11 cellular contexts compared by ENCODE assay signal in the genomic region with DNA sequence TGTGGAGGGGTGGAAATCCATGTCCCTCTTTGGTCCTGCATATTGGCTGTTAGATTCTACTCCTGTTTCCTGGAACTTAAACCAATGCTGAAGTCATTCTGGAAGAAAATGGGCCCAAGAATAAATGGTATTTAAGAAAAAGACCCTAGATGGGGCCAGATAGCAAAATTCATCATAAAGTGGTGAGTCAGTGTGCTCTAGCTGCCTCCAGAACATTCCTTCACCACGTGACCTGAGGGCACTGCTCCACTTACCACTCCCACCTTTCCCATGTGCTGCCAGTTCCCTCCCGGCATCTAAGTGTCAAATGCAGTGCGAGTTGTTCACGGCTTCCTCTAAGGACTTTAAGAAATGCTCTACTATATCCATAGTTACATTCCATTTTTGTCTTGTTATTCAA. TPM values are rescaled to one million over a fixed set of nuclear protein-coding genes. Genes with fewer than 3 reads are reported as not detected.
A peak's percentile ranks its signal among the peaks of the same experiment; 100 is the strongest.
DNase-seq lines count a peak whose midpoint lies in the region; ATAC-seq and TF ChIP-seq lines count a peak whose summit lies in the region.
"Had no signal": no experiment of that assay in that cellular context is flagged by ENCODE, and none has a peak within 500 bp of the region (broad histone marks: within the 10 kb centered on the region; RNA-seq: fewer than 3 reads in every experiment).

No MANE protein-coding gene starts in this region.

- ATAC-seq in natural killer cell treated with Interleukin-12 subunit alpha and Interleukin-12 subunit beta and Interleukin-15 and Interleukin-18, amount 100 ng/mL, for 72 hours = no peak
- no peak for ATAC-seq in natural killer cell
- no peak for ATAC-seq in HG03108 (IDR thresholded peaks at IDR 0.05; ENCODE audit: unreplicated experiment)

- peaks cover 0 to 67% (median 0%) of the 10 kb centered on the region in 3 donors for H3K36me3 ChIP-seq in Peyer's patch

- TF ChIP-seq CTCF in natural killer cell (IDR thresholded peaks at IDR 0.05) = no peak
- no peak for TF ChIP-seq CTCF in fibroblast of villous mesenchyme (IDR thresholded peaks at IDR 0.05; ENCODE audit: insufficient read depth, low read depth, low read length)
- no peak for TF ChIP-seq CTCF in GM10266 (IDR thresholded peaks at IDR 0.05; ENCODE audit: control insufficient read depth, insufficient read depth, low read depth, missing control alignments)
- no peak for TF ChIP-seq CTCF in Peyer's patch (IDR thresholded peaks at IDR 0.05)

- peak overlapping the region; percentile 36 for H3K27ac ChIP-seq in temporal lobe (ENCODE audit: low read depth, low read length)
- H3K27ac ChIP-seq in Peyer's patch = peak overlapping the region in 1 of 4 donors; percentile 17

- H3K27ac Mint-ChIP-seq in natural killer cell treated with Interleukin-12 subunit alpha and Interleukin-12 subunit beta and Interleukin-15 and Interleukin-18, amount 100 ng/mL, for 72 hours = peak overlapping the region; percentile 20 to 62
- peak overlapping the region in 1 of 2 donors; percentile 69 for H3K27ac Mint-ChIP-seq in natural killer cell
- peak overlapping the region; percentile 85 for H3K27ac Mint-ChIP-seq in activated T-helper 1 cell treated with anti-CD3 and anti-CD28 coated beads, Interleukin-12 subunit alpha, Interleukin-12 subunit beta, Interleukin-2, Interleukin-4 antibody, amounts not matched to agents 30 ng/mL and 10 ng/mL and 1 ng/mL, durations not matched to agents 14 hours and 24 hours and 36 hours

- H3K4me1 Mint-ChIP-seq in natural killer cell treated with Interleukin-12 subunit alpha and Interleukin-12 subunit beta and Interleukin-15 and Interleukin-18, amount 100 ng/mL, for 72 hours (ENCODE audit: low read depth in 2 of 2) = peaks cover 14 to 24% of the 10 kb centered on the region in 2 donors
- peaks cover 8 to 12% of the 10 kb centered on the region in 2 donors for H3K4me1 Mint-ChIP-seq in natural killer cell
- H3K4me1 Mint-ChIP-seq in activated T-helper 1 cell treated with anti-CD3 and anti-CD28 coated beads, Interleukin-12 subunit alpha, Interleukin-12 subunit beta, Interleukin-2, Interleukin-4 antibody, amounts not matched to agents 30 ng/mL and 10 ng/mL and 1 ng/mL, durations not matched to agents 14 hours and 24 hours and 36 hours (ENCODE audit: low read depth) = peaks cover 27% of the 10 kb centered on the region
- H3K4me1 Mint-ChIP-seq: brain had no signal

- H3K9me3 Mint-ChIP-seq in natural killer cell treated with Interleukin-12 subunit alpha and Interleukin-12 subunit beta and Interleukin-15 and Interleukin-18, amount 100 ng/mL, for 72 hours = no peaks in the 10 kb centered on the region
- H3K9me3 Mint-ChIP-seq in natural killer cell = no peaks in the 10 kb centered on the region
- no peaks in the 10 kb centered on the region for H3K9me3 Mint-ChIP-seq in activated T-helper 1 cell treated with anti-CD3 and anti-CD28 coated beads, Interleukin-12 subunit alpha, Interleukin-12 subunit beta, Interleukin-2, Interleukin-4 antibody, amounts not matched to agents 30 ng/mL and 10 ng/mL and 1 ng/mL, durations not matched to agents 14 hours and 24 hours and 36 hours
- H3K9me3 Mint-ChIP-seq: brain had no signal

- intact Hi-C loops in natural killer cell (cut with micrococcal nuclease) = loop anchor here (5.0 kb wide), 1 partner anchor 46 kb away; no protein-coding TSS in a partner anchor
- intact Hi-C loops in activated T-helper 1 cell treated with anti-CD3 and anti-CD28 coated beads, Interleukin-12 subunit alpha, Interleukin-12 subunit beta, Interleukin-2, Interleukin-4 antibody, amounts not matched to agents 30 ng/mL and 10 ng/mL and 1 ng/mL, durations not matched to agents 14 hours and 24 hours and 36 hours (cut with micrococcal nuclease) = no loop called here

- H3K4me3 ChIP-seq in fibroblast of villous mesenchyme (ENCODE audit: low read depth, low read length) = no peak overlapping the region
- H3K4me3 ChIP-seq in Peyer's patch = no peak overlapping the region
- H3K4me3 ChIP-seq: tibial nerve had no signal

- H3K9me3 ChIP-seq in Peyer's patch = no peaks in the 10 kb centered on the region
- H3K9me3 ChIP-seq: tibial nerve had no signal

- no peak for TF ChIP-seq POLR2A in Peyer's patch (IDR thresholded peaks at IDR 0.05)

- no peaks in the 10 kb centered on the region for H3K27me3 Mint-ChIP-seq in natural killer cell treated with Interleukin-12 subunit alpha and Interleukin-12 subunit beta and Interleukin-15 and Interleukin-18, amount 100 ng/mL, for 72 hours
- H3K27me3 Mint-ChIP-seq in natural killer cell (ENCODE audit: low read depth in 2 of 2) = no peaks in the 10 kb centered on the region
- H3K27me3 Mint-ChIP-seq in activated T-helper 1 cell treated with anti-CD3 and anti-CD28 coated beads, Interleukin-12 subunit alpha, Interleukin-12 subunit beta, Interleukin-2, Interleukin-4 antibody, amounts not matched to agents 30 ng/mL and 10 ng/mL and 1 ng/mL, durations not matched to agents 14 hours and 24 hours and 36 hours (ENCODE audit: insufficient read depth) = no peaks in the 10 kb centered on the region
- H3K27me3 Mint-ChIP-seq: brain had no signal

- no peak for DNase-seq in natural killer cell treated with Interleukin-12 subunit alpha and Interleukin-12 subunit beta and Interleukin-15 and Interleukin-18, amount 100 ng/mL, for 72 hours (ENCODE audit: low spot score)
- DNase-seq in natural killer cell = no peak
- no peak for DNase-seq in activated T-helper 1 cell treated with anti-CD3 and anti-CD28 coated beads, Interleukin-12 subunit alpha, Interleukin-12 subunit beta, Interleukin-2, Interleukin-4 antibody, amounts not matched to agents 30 ng/mL and 10 ng/mL and 1 ng/mL, durations not matched to agents 14 hours and 24 hours and 36 hours (ENCODE audit: low spot score)
- DNase-seq in fibroblast of villous mesenchyme (ENCODE audit: low read depth) = peak; percentile 67
- DNase-seq in GM10266 (ENCODE audit: extremely low spot score) = no peak
- DNase-seq in Peyer's patch = no peak
- DNase-seq: stimulated activated CD4-positive, alpha-beta T cell treated with anti-CD3 and anti-CD28 coated beads, Interleukin-15, amount 100 ng/mL, for 24 hours had no signal

- no peaks in the 10 kb centered on the region for H3K27me3 ChIP-seq in Peyer's patch
- H3K27me3 ChIP-seq: tibial nerve had no signal

- H3K4me1 ChIP-seq in Peyer's patch = peaks cover 0 to 16% (median 7%) of the 10 kb centered on the region in 4 donors

- peaks cover 8% of the 10 kb centered on the region for H3K36me3 Mint-ChIP-seq in natural killer cell treated with Interleukin-12 subunit alpha and Interleukin-12 subunit beta and Interleukin-15 and Interleukin-18, amount 100 ng/mL, for 72 hours
- peaks cover 8% of the 10 kb centered on the region for H3K36me3 Mint-ChIP-seq in natural killer cell
- H3K36me3 Mint-ChIP-seq in activated T-helper 1 cell treated with anti-CD3 and anti-CD28 coated beads, Interleukin-12 subunit alpha, Interleukin-12 subunit beta, Interleukin-2, Interleukin-4 antibody, amounts not matched to agents 30 ng/mL and 10 ng/mL and 1 ng/mL, durations not matched to agents 14 hours and 24 hours and 36 hours (ENCODE audit: low read depth) = peaks cover 44% of the 10 kb centered on the region

- H3K4me3 Mint-ChIP-seq in natural killer cell treated with Interleukin-12 subunit alpha and Interleukin-12 subunit beta and Interleukin-15 and Interleukin-18, amount 100 ng/mL, for 72 hours = no peak overlapping the region
- no peak overlapping the region for H3K4me3 Mint-ChIP-seq in natural killer cell
- peak overlapping the region; percentile 64 for H3K4me3 Mint-ChIP-seq in activated T-helper 1 cell treated with anti-CD3 and anti-CD28 coated beads, Interleukin-12 subunit alpha, Interleukin-12 subunit beta, Interleukin-2, Interleukin-4 antibody, amounts not matched to agents 30 ng/mL and 10 ng/mL and 1 ng/mL, durations not matched to agents 14 hours and 24 hours and 36 hours
- H3K4me3 Mint-ChIP-seq: brain had no signal

RNA-seq across cellular contexts. Expression of a gene that starts 30.9 kb away (rescaled TPM):
- 100 to 1,000 TPM; 160 to 222 TPM for total RNA-seq in natural killer cell treated with Interleukin-12 subunit alpha and Interleukin-12 subunit beta and Interleukin-15 and Interleukin-18, amount 100 ng/mL, for 72 hours
- total RNA-seq in natural killer cell (100 to 1,000 TPM; 219 to 244 (median 237) TPM), fibroblast of villous mesenchyme (87.6 and 121 TPM in 2 replicates), temporal lobe (185 TPM), Peyer's patch (100 to 1,000 TPM in 3 of 4 donors, 10 to 100 TPM in 1; 87.6 to 177 (median 119) TPM)
- 284 and 285 TPM in 2 replicates for total RNA-seq in activated T-helper 1 cell treated with anti-CD3 and anti-CD28 coated beads, Interleukin-12 subunit alpha, Interleukin-12 subunit beta, Interleukin-2, Interleukin-4 antibody, amounts not matched to agents 30 ng/mL and 10 ng/mL and 1 ng/mL, durations not matched to agents 14 hours and 24 hours and 36 hours

RNA-seq across cellular contexts. Expression of a gene that starts 34.2 kb away (rescaled TPM):
- total RNA-seq in natural killer cell treated with Interleukin-12 subunit alpha and Interleukin-12 subunit beta and Interleukin-15 and Interleukin-18, amount 100 ng/mL, for 72 hours = 100 to 1,000 TPM in 1 of 2 donors, 10 to 100 TPM in 1; 88.8 to 128 TPM
- total RNA-seq in natural killer cell = 10 to 100 TPM; 47.9 to 51.3 (median 50.3) TPM
- total RNA-seq in activated T-helper 1 cell treated with anti-CD3 and anti-CD28 coated beads, Interleukin-12 subunit alpha, Interleukin-12 subunit beta, Interleukin-2, Interleukin-4 antibody, amounts not matched to agents 30 ng/mL and 10 ng/mL and 1 ng/mL, durations not matched to agents 14 hours and 24 hours and 36 hours = 60.5 and 63.6 TPM in 2 replicates
- 68.2 and 87.6 TPM in 2 replicates for total RNA-seq in fibroblast of villous mesenchyme
- 34.9 TPM for total RNA-seq in temporal lobe
- total RNA-seq in Peyer's patch = 10 to 100 TPM; 41.7 to 59.9 (median 54.1) TPM
